ENCODE assay signal across 8 cellular contexts in genomic region chr11:74611369-74611861, GRCh38. TPM values are rescaled to one million over a fixed set of nuclear protein-coding genes. Genes with fewer than 3 reads are reported as not detected.
DNase-seq lines count a peak whose midpoint lies in the region; ATAC-seq, FAIRE-seq and TF ChIP-seq lines count a peak whose summit lies in the region.

No MANE protein-coding gene starts in this region.

- peaks cover 15% of the 10 kb centered on the region for H3K4me1 ChIP-seq in lower lobe of right lung

- no peak for FAIRE-seq in bronchial epithelial cell (lab: Jason Lieb, UNC)

- peak overlapping the region; percentile 42 for H3K27ac ChIP-seq in lower lobe of right lung

- peaks cover 3% of the 10 kb centered on the region for H3K36me3 ChIP-seq in bronchial epithelial cell (ENCODE audit: control insufficient read depth, insufficient read depth, low read length)
- peaks cover 32% of the 10 kb centered on the region for H3K36me3 ChIP-seq in lower lobe of right lung

- no peak overlapping the region for H3K4me3 ChIP-seq in bronchial epithelial cell (ENCODE audit: low read depth, low read length)
- H3K4me3 ChIP-seq in lower lobe of right lung = no peak overlapping the region

- ATAC-seq in lower lobe of right lung (peak; percentile 65), GM21526 (IDR thresholded peaks at IDR 0.05; ENCODE audit: low FRiP score, unreplicated experiment) (no peak), HG02852 (IDR thresholded peaks at IDR 0.05; ENCODE audit: unreplicated experiment) (no peak)

- intact Hi-C loops in lower lobe of right lung (cut with DNase I) = no loop called here

- H3K27me3 ChIP-seq in bronchial epithelial cell (ENCODE audit: control insufficient read depth, insufficient read depth, low read length) (no peaks in the 10 kb centered on the region), lower lobe of right lung (ENCODE audit: low read depth) (no peaks in the 10 kb centered on the region)

- H3K9me3 ChIP-seq in lower lobe of right lung = no peaks in the 10 kb centered on the region

- DNase-seq in DMS 273 (lab: John Stamatoyannopoulos, UW; ENCODE audit: unreplicated experiment) (peak; percentile 42), M059J (ENCODE audit: low read depth) (peak; percentile 49), bronchial epithelial cell (ENCODE audit: low read depth) (peak; percentile 64), lower lobe of right lung (no peak), DMS153 (lab: John Stamatoyannopoulos, UW) (no peak)
- DNase-seq in activated naive CD4-positive, alpha-beta T cell (lab: John Stamatoyannopoulos, UW) = no peak

- TF ChIP-seq CTCF in bronchial epithelial cell (IDR thresholded peaks at IDR 0.05; ENCODE audit: insufficient read depth, low read length, severe bottlenecking) = peak; percentile 37
- peak; percentile 39 for TF ChIP-seq CTCF in lower lobe of right lung (IDR thresholded peaks at IDR 0.05)

RNA-seq across cellular contexts. Expression of gene POLD3, which starts 19.0 kb away (rescaled TPM):
- 26.9 and 37.4 TPM in 2 replicates for total RNA-seq in M059J (2014; rRNA removed; shearing (Covaris generic))
- total RNA-seq in bronchial epithelial cell (5.0 and 7.2 TPM in 2 replicates), lower lobe of right lung (18.5 TPM)

Comparison
In these comparisons a context has a peak if more than half of its experiments do, and no peak if none do; other contexts are left out.
1. DNase-seq: peak in DMS 273 (single experiment), M059J (single experiment) and bronchial epithelial cell (single experiment); none in lower lobe of right lung (single experiment), activated naive CD4-positive, alpha-beta T cell (0 of 4) and DMS153 (single experiment).
2. ATAC-seq: peak in lower lobe of right lung (2 of 2); none in GM21526 (single experiment) and HG02852 (single experiment).